15 cellular contexts compared by ENCODE assay signal in the genomic region with DNA sequence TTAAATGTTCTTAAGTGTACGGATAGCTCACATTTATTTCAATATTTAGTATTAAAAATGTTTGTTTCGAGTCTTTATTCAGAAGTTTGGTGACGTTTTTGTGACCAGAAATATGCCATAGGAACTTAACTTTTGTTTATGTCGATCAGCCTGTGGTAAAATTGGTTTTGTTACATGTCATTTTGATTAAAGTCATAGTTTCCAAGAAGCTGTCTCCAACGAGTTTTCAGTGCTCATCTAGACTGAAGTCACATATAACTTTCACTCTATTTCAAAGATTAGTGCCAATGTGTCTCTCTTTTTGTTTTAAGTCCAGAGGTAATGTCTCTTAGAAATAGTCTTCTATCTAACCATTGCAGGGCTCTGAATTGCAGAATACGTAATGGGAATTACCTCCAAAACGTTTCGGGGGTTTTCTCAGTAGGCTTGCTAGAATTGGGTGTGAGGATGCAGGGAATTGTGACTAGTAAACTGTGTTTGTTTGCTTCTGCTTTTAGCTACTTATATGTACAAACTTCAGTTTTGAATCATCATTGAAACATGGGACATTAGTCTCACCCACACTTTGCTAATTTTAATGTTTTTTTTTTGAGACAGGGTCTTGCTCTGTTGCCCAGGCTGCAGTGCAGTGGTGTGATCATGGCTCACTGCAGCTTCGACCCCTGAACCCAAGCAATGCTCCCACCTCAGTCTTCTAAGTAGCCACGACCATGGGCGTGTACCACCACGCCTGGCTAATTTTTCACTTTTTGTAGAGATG. TPM values are rescaled to one million over a fixed set of nuclear protein-coding genes. Genes with fewer than 3 reads are reported as not detected.
A peak's percentile ranks its signal among the peaks of the same experiment; 100 is the strongest.
DNase-seq lines count a peak whose midpoint lies in the region; ATAC-seq and TF ChIP-seq lines count a peak whose summit lies in the region.
"Had no signal": no experiment of that assay in that cellular context is flagged by ENCODE, and none has a peak within 500 bp of the region (broad histone marks: within the 10 kb centered on the region; RNA-seq: fewer than 3 reads in every experiment).

No MANE protein-coding gene starts in this region.

- no peaks in the 10 kb centered on the region for H3F3A ChIP-seq in OCI-LY1 (ENCODE audit: insufficient read depth, low read length)

- TF ChIP-seq EP300 in tibial nerve (IDR thresholded peaks at IDR 0.05), result no peak

- no peak overlapping the region for H2AFZ ChIP-seq in OCI-LY1 (ENCODE audit: low read length)

- H3K27me3 Mint-ChIP-seq in activated naive CD4-positive, alpha-beta T cell treated with anti-CD3 and anti-CD28 coated beads, Interleukin-2, amount 10 ng/mL, durations not matched to agents 7 days and 5 days, result no peaks in the 10 kb centered on the region
- H3K27me3 Mint-ChIP-seq in activated naive CD8-positive, alpha-beta T cell treated with anti-CD3 and anti-CD28 coated beads, Interleukin-2, amount 50 U/mL, for 24 hours, result no peaks in the 10 kb centered on the region
- H3K27me3 Mint-ChIP-seq in stimulated activated naive CD8-positive, alpha-beta T cell treated with anti-CD3 and anti-CD28 coated beads, Interleukin-15, amount 100 ng/mL, for 72 hours, result no peaks in the 10 kb centered on the region
- H3K27me3 Mint-ChIP-seq: T-cell had no signal

- H3K4me1 Mint-ChIP-seq in activated naive CD4-positive, alpha-beta T cell treated with anti-CD3 and anti-CD28 coated beads, Interleukin-2, amount 10 ng/mL, durations not matched to agents 7 days and 5 days, result peaks cover 20% of the 10 kb centered on the region
- peaks cover 11% of the 10 kb centered on the region for H3K4me1 Mint-ChIP-seq in activated naive CD8-positive, alpha-beta T cell treated with anti-CD3 and anti-CD28 coated beads, Interleukin-2, amount 50 U/mL, for 24 hours
- H3K4me1 Mint-ChIP-seq in stimulated activated naive CD8-positive, alpha-beta T cell treated with anti-CD3 and anti-CD28 coated beads, Interleukin-15, amount 100 ng/mL, for 72 hours, result peaks cover 10% of the 10 kb centered on the region
- H3K4me1 Mint-ChIP-seq: T-cell had no signal

- H3K4me3 Mint-ChIP-seq in activated naive CD4-positive, alpha-beta T cell treated with anti-CD3 and anti-CD28 coated beads, Interleukin-2, amount 10 ng/mL, durations not matched to agents 7 days and 5 days, result peak overlapping the region; percentile 54
- no peak overlapping the region for H3K4me3 Mint-ChIP-seq in activated naive CD8-positive, alpha-beta T cell treated with anti-CD3 and anti-CD28 coated beads, Interleukin-2, amount 50 U/mL, for 24 hours
- H3K4me3 Mint-ChIP-seq in stimulated activated naive CD8-positive, alpha-beta T cell treated with anti-CD3 and anti-CD28 coated beads, Interleukin-15, amount 100 ng/mL, for 72 hours, result peak overlapping the region; percentile 19 to 62

- no peaks in the 10 kb centered on the region for H3K9me2 ChIP-seq in OCI-LY1 (ENCODE audit: low read depth, low read length)

- peak overlapping the region; percentile 85 for H3K4me3 ChIP-seq in OCI-LY1 (ENCODE audit: low read depth, low read length, poor library complexity, severe bottlenecking)
- H3K4me3 ChIP-seq in tibial nerve, result no peak overlapping the region
- H3K4me3 ChIP-seq: gastroesophageal sphincter had no signal

- peak overlapping the region; percentile 90 for H3K4me2 ChIP-seq in OCI-LY1 (ENCODE audit: low read length)

- no peaks in the 10 kb centered on the region for H3K9me3 Mint-ChIP-seq in activated naive CD4-positive, alpha-beta T cell treated with anti-CD3 and anti-CD28 coated beads, Interleukin-2, amount 10 ng/mL, durations not matched to agents 7 days and 5 days
- no peaks in the 10 kb centered on the region for H3K9me3 Mint-ChIP-seq in activated naive CD8-positive, alpha-beta T cell treated with anti-CD3 and anti-CD28 coated beads, Interleukin-2, amount 50 U/mL, for 24 hours
- no peaks in the 10 kb centered on the region for H3K9me3 Mint-ChIP-seq in stimulated activated naive CD8-positive, alpha-beta T cell treated with anti-CD3 and anti-CD28 coated beads, Interleukin-15, amount 100 ng/mL, for 72 hours
- H3K9me3 Mint-ChIP-seq: T-cell had no signal

- H3K9ac ChIP-seq in OCI-LY1 (ENCODE audit: low read length), result peak overlapping the region; percentile 98

- 84% methylated on average over 12 of the region's 12 CpGs for WGBS in tibial nerve, 2 donors

- DNase-seq in activated naive CD4-positive, alpha-beta T cell treated with anti-CD3 and anti-CD28 coated beads, Interleukin-2, amount 10 ng/mL, durations not matched to agents 7 days and 5 days, result no peak
- DNase-seq in activated naive CD4-positive, alpha-beta T cell treated with Interleukin-2 at 50 U/mL for 16 hours, result no peak
- DNase-seq in activated naive CD8-positive, alpha-beta T cell treated with anti-CD3 and anti-CD28 coated beads, Interleukin-2, amount 50 U/mL, for 24 hours, result no peak
- DNase-seq in stimulated activated naive CD8-positive, alpha-beta T cell treated with anti-CD3 and anti-CD28 coated beads, Interleukin-15, amount 100 ng/mL, for 72 hours, result no peak
- DNase-seq in GM19240 (ENCODE audit: insufficient read length, low spot score) (no peak), tibial nerve (ENCODE audit: low spot score in 2 of 2) (no peak)
- DNase-seq: ACHN; activated CD4-positive, alpha-beta T cell treated with anti-CD3 and anti-CD28 coated beads for 48 hours; activated gamma-delta T cell; midbrain; NCI-H1105 treated with DMSO at 0.1 percent for 48 hours; T-cell had no signal

- TF ChIP-seq POLR2A in tibial nerve (IDR thresholded peaks at IDR 0.05), result no peak

- H3K27ac ChIP-seq in OCI-LY1 (ENCODE audit: low read depth, low read length, poor library complexity, severe bottlenecking) (peak overlapping the region; percentile 74), tibial nerve (no peak overlapping the region)
- H3K27ac ChIP-seq: gastroesophageal sphincter had no signal

- H3K27ac Mint-ChIP-seq in activated naive CD4-positive, alpha-beta T cell treated with anti-CD3 and anti-CD28 coated beads, Interleukin-2, amount 10 ng/mL, durations not matched to agents 7 days and 5 days, result no peak overlapping the region
- H3K27ac Mint-ChIP-seq in activated naive CD8-positive, alpha-beta T cell treated with anti-CD3 and anti-CD28 coated beads, Interleukin-2, amount 50 U/mL, for 24 hours, result peak overlapping the region; percentile 54
- H3K27ac Mint-ChIP-seq in stimulated activated naive CD8-positive, alpha-beta T cell treated with anti-CD3 and anti-CD28 coated beads, Interleukin-15, amount 100 ng/mL, for 72 hours, result peak overlapping the region; percentile 36 to 62
- H3K27ac Mint-ChIP-seq: T-cell had no signal

- H3K9me3 ChIP-seq in OCI-LY1 (ENCODE audit: low read length), result no peaks in the 10 kb centered on the region
- no peaks in the 10 kb centered on the region for H3K9me3 ChIP-seq in tibial nerve
- H3K9me3 ChIP-seq: gastroesophageal sphincter had no signal

- H4K20me1 ChIP-seq in OCI-LY1 (ENCODE audit: insufficient read depth, low read length), result no peaks in the 10 kb centered on the region

- H3K36me3 Mint-ChIP-seq in activated naive CD4-positive, alpha-beta T cell treated with anti-CD3 and anti-CD28 coated beads, Interleukin-2, amount 10 ng/mL, durations not matched to agents 7 days and 5 days, result peaks cover 37% of the 10 kb centered on the region
- H3K36me3 Mint-ChIP-seq in activated naive CD8-positive, alpha-beta T cell treated with anti-CD3 and anti-CD28 coated beads, Interleukin-2, amount 50 U/mL, for 24 hours (ENCODE audit: low read depth), result peaks cover 44% of the 10 kb centered on the region
- H3K36me3 Mint-ChIP-seq: T-cell had no signal

- CTCF ChIA-PET in activated naive CD4-positive, alpha-beta T cell treated with anti-CD3 and anti-CD28 coated beads, Interleukin-2, amount 10 ng/mL, durations not matched to agents 7 days and 5 days (lab: Charles Lee), result interaction anchor here (1.2 to 3.9 kb wide), 3 partner anchors 58 to 119 kb away, joined by 4 to 23 read pairs (median 4); partner anchors contain the start of gene BMF

- H3K36me3 ChIP-seq in OCI-LY1 (ENCODE audit: insufficient read depth, low read length) (peaks cover 74% of the 10 kb centered on the region), tibial nerve (no peaks in the 10 kb centered on the region)
- H3K36me3 ChIP-seq: gastroesophageal sphincter had no signal

- H3K79me2 ChIP-seq in OCI-LY1 (ENCODE audit: insufficient read depth, low read length), result peaks cover 73% of the 10 kb centered on the region

- TF ChIP-seq CTCF in OCI-LY1 (IDR thresholded peaks at IDR 0.05; ENCODE audit: low read length) (no peak), tibial nerve (IDR thresholded peaks at IDR 0.05) (no peak)

- ATAC-seq in activated naive CD8-positive, alpha-beta T cell treated with anti-CD3 and anti-CD28 coated beads, Interleukin-2, amount 50 U/mL, for 24 hours, result no peak
- ATAC-seq in stimulated activated naive CD8-positive, alpha-beta T cell treated with anti-CD3 and anti-CD28 coated beads, Interleukin-15, amount 100 ng/mL, for 72 hours, result no peak
- ATAC-seq in HG03354 (IDR thresholded peaks at IDR 0.05; ENCODE audit: poor library complexity, severe bottlenecking, unreplicated experiment), result no peak
- ATAC-seq: gastroesophageal sphincter, T-cell had no signal

- H3K27me3 ChIP-seq in OCI-LY1 (ENCODE audit: insufficient read depth, low read length) (no peaks in the 10 kb centered on the region), tibial nerve (no peaks in the 10 kb centered on the region)
- H3K27me3 ChIP-seq: gastroesophageal sphincter had no signal

- H3K4me1 ChIP-seq in OCI-LY1 (ENCODE audit: insufficient read depth, low read length, severe bottlenecking), result peaks cover 53% of the 10 kb centered on the region
- peaks cover 0 to 8% (median 4%) of the 10 kb centered on the region in 4 donors for H3K4me1 ChIP-seq in tibial nerve

RNA-seq across cellular contexts. Expression of gene BUB1B, which starts 3.0 kb away (rescaled TPM):
- 1 to 10 TPM in 2 of 4 donors, under 1 TPM in 1, not detected in 1; 0.22 to 6.9 (median 3.9) TPM for total RNA-seq in tibial nerve

RNA-seq across cellular contexts. Expression of gene BMF, which starts 55.2 kb away (rescaled TPM):
- 1 to 10 TPM; 2.7 to 6.3 (median 4.2) TPM for total RNA-seq in tibial nerve
